ENCODE assay signal across 10 cellular contexts in genomic region chr3:58384381-58385090, GRCh38. TPM values are rescaled to one million over a fixed set of nuclear protein-coding genes. Genes with fewer than 3 reads are reported as not detected.
DNase-seq lines count a peak whose midpoint lies in the region; ATAC-seq and TF ChIP-seq lines count a peak whose summit lies in the region.
"Had no signal": no experiment of that assay in that cellular context is flagged by ENCODE, and none has a peak within 500 bp of the region (broad histone marks: within the 10 kb centered on the region; RNA-seq: fewer than 3 reads in every experiment).

No MANE protein-coding gene starts in this region.

- no peaks in the 10 kb centered on the region for H3K9me3 Mint-ChIP-seq in chondrocyte (ENCODE audit: low read depth)
- no peaks in the 10 kb centered on the region for H3K9me3 Mint-ChIP-seq in osteocyte (ENCODE audit: unreplicated experiment)
- H3K9me3 Mint-ChIP-seq: activated naive CD4-positive, alpha-beta T cell treated with anti-CD3 and anti-CD28 coated beads, Interleukin-2, amount 50 U/mL, for 72 hours had no signal

- CTCF ChIA-PET in PC-9 (lab: Charles Lee), result no interaction called here

- peaks cover 7% of the 10 kb centered on the region for H3K4me1 ChIP-seq in PC-9 (replicated peaks; ENCODE audit: insufficient read depth)

- POLR2A ChIA-PET in PC-9 (lab: Charles Lee; ENCODE audit: unreplicated experiment), result no interaction called here

- H3K27me3 Mint-ChIP-seq in chondrocyte (ENCODE audit: low read depth) (no peaks in the 10 kb centered on the region), osteocyte (ENCODE audit: unreplicated experiment) (no peaks in the 10 kb centered on the region)

- no peak for ATAC-seq in GM21786 (IDR thresholded peaks at IDR 0.05; ENCODE audit: unreplicated experiment)
- no peak for ATAC-seq in HG02623 (IDR thresholded peaks at IDR 0.05; ENCODE audit: unreplicated experiment)
- ATAC-seq: activated naive CD4-positive, alpha-beta T cell treated with anti-CD3 and anti-CD28 coated beads, Interleukin-2, amount 50 U/mL, for 72 hours had no signal

- H3K36me3 Mint-ChIP-seq in chondrocyte (ENCODE audit: low read depth), result peaks cover 6% of the 10 kb centered on the region
- H3K36me3 Mint-ChIP-seq in osteocyte (ENCODE audit: unreplicated experiment), result peaks cover 8% of the 10 kb centered on the region
- H3K36me3 Mint-ChIP-seq: activated naive CD4-positive, alpha-beta T cell treated with anti-CD3 and anti-CD28 coated beads, Interleukin-2, amount 50 U/mL, for 72 hours had no signal

- peaks cover 12% of the 10 kb centered on the region; the same call in 1 of the 2 replicates for H3F3A ChIP-seq in PC-9 (ENCODE audit: insufficient read depth, low read depth)

- H3K36me3 ChIP-seq in PC-9 (ENCODE audit: low read depth), result peaks cover 4% of the 10 kb centered on the region; the same call in 1 of the 2 replicates

- no peak overlapping the region for H2AFZ ChIP-seq in PC-9

- H3K9me3 ChIP-seq in PC-9 (ENCODE audit: insufficient read depth, low read depth), result no peaks in the 10 kb centered on the region

- no TSS peak for BruUV-seq in PC-9 (replicated peaks; lab: Mats Ljungman, UMichigan)

- DNase-seq in ELR (ENCODE audit: low read depth) (peak; percentile 10), PC-9 (no peak), chondrocyte (ENCODE audit: low spot score) (no peak), osteocyte (ENCODE audit: extremely low spot score, unreplicated experiment) (no peak), NOMO-1 treated with DMSO at 0.1 percent for 48 hours (lab: John Stamatoyannopoulos, UW; ENCODE audit: unreplicated experiment) (no peak)
- DNase-seq in stimulated activated CD8-positive, alpha-beta memory T cell treated with anti-CD3 and anti-CD28 coated beads, Interleukin-4, amount 100 ng/mL, for 48 hours, result no peak
- DNase-seq: T-helper 9 cell had no signal

- H3K4me3 ChIP-seq in PC-9, result no peak overlapping the region

- no peaks in the 10 kb centered on the region for H3K9me2 ChIP-seq in PC-9 (ENCODE audit: insufficient read depth)

- TF ChIP-seq CTCF in PC-9 (conservative IDR thresholded peaks at IDR 0.05), result no peak
- no peak for TF ChIP-seq CTCF in chondrocyte (IDR thresholded peaks at IDR 0.05)
- TF ChIP-seq CTCF in osteocyte (IDR thresholded peaks at IDR 0.05), result no peak

- H3K4me1 Mint-ChIP-seq in chondrocyte (ENCODE audit: low read depth), result peaks cover 67% of the 10 kb centered on the region
- peaks cover 62% of the 10 kb centered on the region for H3K4me1 Mint-ChIP-seq in osteocyte (ENCODE audit: unreplicated experiment)

- H3K79me2 ChIP-seq in PC-9 (ENCODE audit: low read depth), result no peaks in the 10 kb centered on the region

- H3K27me3 ChIP-seq in PC-9 (ENCODE audit: insufficient read depth, low read depth), result no peaks in the 10 kb centered on the region

- 0 out of 2 replicates have a peak overlapping the region, but pooled peaks have one; percentile 19 for H3K4me2 ChIP-seq in PC-9

- intact Hi-C loops in PC-9 (cut with micrococcal nuclease; ENCODE audit: unreplicated experiment), result loop anchor here (5.0 kb wide), 1 partner anchor 52 kb away; the partner anchor contains the start of gene PXK

- H4K20me1 ChIP-seq in PC-9 (ENCODE audit: insufficient read depth), result no peaks in the 10 kb centered on the region

- no peak overlapping the region for H3K27ac ChIP-seq in PC-9

- H3K27ac Mint-ChIP-seq in chondrocyte (ENCODE audit: unreplicated experiment), result peak overlapping the region; percentile 94
- peak overlapping the region; percentile 85 for H3K27ac Mint-ChIP-seq in osteocyte (ENCODE audit: unreplicated experiment)

- no peak overlapping the region for H3K4me3 Mint-ChIP-seq in chondrocyte (ENCODE audit: unreplicated experiment)
- no peak overlapping the region for H3K4me3 Mint-ChIP-seq in osteocyte (ENCODE audit: unreplicated experiment)

RNA-seq across cellular contexts. Expression of gene PDHB, which starts 49.1 kb away (rescaled TPM):
- total RNA-seq in PC-9 (2021) (69.8 and 70.7 TPM in 2 replicates), chondrocyte (80.5 to 97.7 TPM (median 84.7 TPM) in 3 replicates), osteocyte (85.5 and 89.0 TPM in 2 replicates)

RNA-seq across cellular contexts. Expression of gene PXK, which starts 51.8 kb away (rescaled TPM):
- total RNA-seq in PC-9 (2021) (3.3 and 4.4 TPM in 2 replicates), chondrocyte (30.2 to 32.0 TPM (median 31.4 TPM) in 3 replicates), osteocyte (37.0 and 39.1 TPM in 2 replicates)
